Comparison of ENCODE assay signal across 14 cellular contexts in genomic region chr1:10726355-10726754, GRCh38.
DNase-seq lines count a peak whose midpoint lies in the region; ATAC-seq and TF ChIP-seq lines count a peak whose summit lies in the region.
"Had no signal": no experiment of that assay in that cellular context is flagged by ENCODE, and none has a peak within 500 bp of the region (broad histone marks: within the 10 kb centered on the region; RNA-seq: fewer than 3 reads in every experiment).

No MANE protein-coding gene starts in this region.

- no peak overlapping the region for H3K4me2 ChIP-seq in neural cell (ENCODE audit: low read length)

- intact Hi-C loops in heart left ventricle (cut with DNase I), result loop anchor here in 1 of 10 donors (5.0 kb wide), 1 partner anchor 39 kb away; no protein-coding TSS in a partner anchor

- TF ChIP-seq POLR2A in heart left ventricle (IDR thresholded peaks at IDR 0.05), result no peak

- TF ChIP-seq RAD21 in neural cell (conservative IDR thresholded peaks at IDR 0.05), result no peak

- peaks cover 0 to 80% (median 41%) of the 10 kb centered on the region in 12 donors for H3K4me1 ChIP-seq in heart left ventricle

- TF ChIP-seq CTCF in WERI-Rb-1 (IDR thresholded peaks at IDR 0.05; ENCODE audit: low read depth, low read length) (no peak), heart left ventricle (IDR thresholded peaks at IDR 0.05) (no peak), neural cell (IDR thresholded peaks at IDR 0.05; ENCODE audit: poor library complexity, severe bottlenecking) (no peak)

- H3K79me2 ChIP-seq in neural cell (replicated peaks; ENCODE audit: insufficient read depth, low read length), result no peaks in the 10 kb centered on the region

- DNase-seq in WERI-Rb-1 (no peak), heart left ventricle (peak; percentile 70 to 90 (median 82)), NCI-H524 treated with DMSO at 0.1 percent for 48 hours (lab: John Stamatoyannopoulos, UW) (no peak), NCI-H526 (lab: John Stamatoyannopoulos, UW) (no peak), activated gamma-delta T cell treated with Interleukin-2 at 50 U/mL for 16 hours (no peak)
- DNase-seq: activated effector memory CD4-positive, alpha-beta T cell treated with Interleukin-2 at 50 U/mL for 16 hours; mesenchymal stem cell; NCI-H1417 treated with DMSO at 0.1 percent for 48 hours; NCI-H524; stimulated activated naive CD4-positive, alpha-beta T cell treated with Interleukin-2 at 50 U/mL for 16 hours; SW 1271 had no signal

- no peak overlapping the region for H3K4me3 ChIP-seq in WERI-Rb-1 (ENCODE audit: low read depth, low read length)
- no peak overlapping the region for H3K4me3 ChIP-seq in heart left ventricle
- H3K4me3 ChIP-seq in neural cell (ENCODE audit: low read length), result no peak overlapping the region

- H3K27me3 ChIP-seq in WERI-Rb-1 (ENCODE audit: insufficient read depth, low read depth, severe bottlenecking), result no peaks in the 10 kb centered on the region
- no peaks in the 10 kb centered on the region for H3K27me3 ChIP-seq in heart left ventricle
- H3K27me3 ChIP-seq in neural cell (ENCODE audit: insufficient read depth, low read depth, low read length), result no peaks in the 10 kb centered on the region

- H3K9me2 ChIP-seq in neural cell (ENCODE audit: insufficient read depth, low read length), result no peaks in the 10 kb centered on the region

- no peaks in the 10 kb centered on the region for H4K20me1 ChIP-seq in neural cell (ENCODE audit: insufficient read depth)

- H3F3A ChIP-seq in neural cell (ENCODE audit: insufficient read depth, low read length, poor library complexity, severe bottlenecking), result no peaks in the 10 kb centered on the region

- no peak for TF ChIP-seq EP300 in neural cell (conservative IDR thresholded peaks at IDR 0.05; ENCODE audit: poor library complexity, severe bottlenecking)

- H3K27ac ChIP-seq in WERI-Rb-1, result peak overlapping the region; percentile 88
- H3K27ac ChIP-seq in heart left ventricle, result peak overlapping the region in 11 of 12 donors; percentile 60 to 100 (median 87)
- H3K27ac ChIP-seq in neural cell (ENCODE audit: low read length), result no peak overlapping the region

- H2AFZ ChIP-seq in neural cell (ENCODE audit: low read depth, low read length), result no peak overlapping the region

- H3K9ac ChIP-seq in neural cell (ENCODE audit: low read length), result peak overlapping the region; percentile 12

- H3K36me3 ChIP-seq in WERI-Rb-1 (peaks cover 4% of the 10 kb centered on the region), heart left ventricle (no peaks in the 10 kb centered on the region), neural cell (ENCODE audit: insufficient read depth, low read length) (no peaks in the 10 kb centered on the region)

- WGBS in heart left ventricle, 4 donors, result 50 to 82% (median 68%) methylated on average over 9 to 17 of the region's 17 CpGs

- H3K9me3 ChIP-seq in WERI-Rb-1 (ENCODE audit: severe bottlenecking), result no peaks in the 10 kb centered on the region
- H3K9me3 ChIP-seq in heart left ventricle, result no peaks in the 10 kb centered on the region
- no peaks in the 10 kb centered on the region for H3K9me3 ChIP-seq in neural cell (ENCODE audit: low read length)

- ATAC-seq in heart left ventricle, result peak; percentile 26 to 64 (median 49)
- no peak for ATAC-seq in GM19351 (IDR thresholded peaks at IDR 0.05; ENCODE audit: unreplicated experiment)
- ATAC-seq: WTC11 had no signal

TF ChIP-seq in neural cell, 6 proteins besides CTCF, POLR2A, EP300 and RAD21:
- TF ChIP-seq POLR2AphosphoS5 (IDR thresholded peaks at IDR 0.05) (no peak), SMC3 (conservative IDR thresholded peaks at IDR 0.05; ENCODE audit: poor library complexity) (no peak), EZH2 (IDR thresholded peaks at IDR 0.05; ENCODE audit: borderline replicate concordance, insufficient read depth, low read length, poor library complexity, severe bottlenecking) (no peak), REST (IDR thresholded peaks at IDR 0.05; ENCODE audit: borderline replicate concordance) (no peak), TAF1 (IDR thresholded peaks at IDR 0.05; ENCODE audit: low read depth) (no peak), MXI1 (conservative IDR thresholded peaks at IDR 0.05; ENCODE audit: poor library complexity, severe bottlenecking) (no peak)

Comparison
In these comparisons a context has a peak if more than half of its experiments do, and no peak if none do; other contexts are left out.
1. DNase-seq: peak in heart left ventricle (5 of 5); none in WERI-Rb-1 (single experiment), NCI-H524 treated with DMSO at 0.1 percent for 48 hours (single experiment), NCI-H526 (0 of 2) and activated gamma-delta T cell treated with Interleukin-2 at 50 U/mL for 16 hours (single experiment).